10 cellular contexts compared by ENCODE assay signal in genomic region chr1:101200513-101200912, GRCh38. TPM values are rescaled to one million over a fixed set of nuclear protein-coding genes. Genes with fewer than 3 reads are reported as not detected.
DNase-seq lines count a peak whose midpoint lies in the region; ATAC-seq, FAIRE-seq and TF ChIP-seq lines count a peak whose summit lies in the region.
"Had no signal": no experiment of that assay in that cellular context is flagged by ENCODE, and none has a peak within 500 bp of the region (broad histone marks: within the 10 kb centered on the region; RNA-seq: fewer than 3 reads in every experiment).

No MANE protein-coding gene starts in this region.

- H2AFZ ChIP-seq in astrocyte (ENCODE audit: low read depth, low read length), result peak overlapping the region; percentile 63

- TF ChIP-seq CTCF in HFFc6 (IDR thresholded peaks at IDR 0.05), result no peak; the same call in 1 of the 2 replicates
- no peak for TF ChIP-seq CTCF in astrocyte (IDR thresholded peaks at IDR 0.05; ENCODE audit: insufficient read depth, low read depth, low read length)
- no peak for TF ChIP-seq CTCF in transverse colon (IDR thresholded peaks at IDR 0.05)

- peak overlapping the region; percentile 49 for H3K4me2 ChIP-seq in astrocyte (ENCODE audit: low read length)

- no peaks in the 10 kb centered on the region for H3K79me2 ChIP-seq in astrocyte (ENCODE audit: insufficient read depth, low read length)

- H3K27ac Mint-ChIP-seq in HFFc6 (peak overlapping the region; percentile 86), astrocyte (ENCODE audit: unreplicated experiment) (peak overlapping the region; percentile 84)

- peak; percentile 98 for FAIRE-seq in astrocyte (lab: Jason Lieb, UNC)

- H3K4me1 Mint-ChIP-seq in HFFc6 (ENCODE audit: low read depth), result peaks cover 65% of the 10 kb centered on the region
- H3K4me1 Mint-ChIP-seq in astrocyte (ENCODE audit: low read depth, unreplicated experiment), result peaks cover 27% of the 10 kb centered on the region

- H3K36me3 ChIP-seq in astrocyte (ENCODE audit: insufficient read depth, low read length) (no peaks in the 10 kb centered on the region), transverse colon (no peaks in the 10 kb centered on the region)
- H3K36me3 ChIP-seq: esophagus squamous epithelium had no signal

- H3K9ac ChIP-seq in astrocyte (ENCODE audit: low read length), result no peak overlapping the region

- intact Hi-C loops in transverse colon (cut with DNase I; ENCODE audit: low total_unique reads), result no loop called here

- no peaks in the 10 kb centered on the region for H3K27me3 Mint-ChIP-seq in HFFc6 (ENCODE audit: insufficient read depth)
- H3K27me3 Mint-ChIP-seq in astrocyte (ENCODE audit: low read depth, unreplicated experiment), result no peaks in the 10 kb centered on the region

- H4K20me1 ChIP-seq in astrocyte (ENCODE audit: insufficient read depth, low read length), result no peaks in the 10 kb centered on the region

- H3K36me3 Mint-ChIP-seq in HFFc6 (ENCODE audit: low read depth), result no peaks in the 10 kb centered on the region
- no peaks in the 10 kb centered on the region for H3K36me3 Mint-ChIP-seq in astrocyte (ENCODE audit: low read depth, unreplicated experiment)

- WGBS in transverse colon (ENCODE audit: low coverage in 1 of 2), 2 donors, result 80 to 81% methylated on average over 1 to 2 of the region's 2 CpGs

- no peak for ATAC-seq in HG03280 (IDR thresholded peaks at IDR 0.05; ENCODE audit: unreplicated experiment)

- no peak for TF ChIP-seq EP300 in transverse colon (IDR thresholded peaks at IDR 0.05; ENCODE audit: low read depth)

- in situ Hi-C loops in transverse colon (cut with MboI; ENCODE audit: low pct_ligation_motif_present in 1 of 4, low pct_unique_long_range_greater_than_20kb in 1 of 4, low sequenced_read_pairs in 3 of 4), result no loop called here

- no peaks in the 10 kb centered on the region for H3K9me3 ChIP-seq in astrocyte (ENCODE audit: insufficient read depth, low read depth, low read length)
- no peaks in the 10 kb centered on the region for H3K9me3 ChIP-seq in transverse colon
- H3K9me3 ChIP-seq: esophagus squamous epithelium had no signal

- H3K9me3 Mint-ChIP-seq in HFFc6 (no peaks in the 10 kb centered on the region), astrocyte (ENCODE audit: unreplicated experiment) (no peaks in the 10 kb centered on the region)

- H3K4me3 Mint-ChIP-seq in HFFc6 (peak overlapping the region; percentile 12), astrocyte (ENCODE audit: unreplicated experiment) (no peak overlapping the region)

- H3K4me3 ChIP-seq in astrocyte (ENCODE audit: insufficient read depth, low read depth, low read length) (no peak overlapping the region), transverse colon (no peak overlapping the region)
- H3K4me3 ChIP-seq: esophagus squamous epithelium had no signal

- DNase-seq in AG08396 (ENCODE audit: low spot score) (peak; percentile 87), HFFc6 (peak; percentile 89), astrocyte (ENCODE audit: low read depth) (peak; percentile 89), iPS-NIHi11 (ENCODE audit: low spot score) (peak; percentile 44), nucleus accumbens (lab: John Stamatoyannopoulos, UW) (no peak), transverse colon (no peak), cerebellar cortex (ENCODE audit: low spot score) (no peak)
- DNase-seq: activated effector memory CD4-positive, alpha-beta T cell treated with anti-CD3 and anti-CD28 coated beads, Interleukin-2, amount 50 U/mL, for 16 hours; esophagus squamous epithelium had no signal

- peak overlapping the region; percentile 51 for H3K27ac ChIP-seq in astrocyte (ENCODE audit: low read depth, low read length)
- no peak overlapping the region for H3K27ac ChIP-seq in transverse colon
- H3K27ac ChIP-seq: esophagus squamous epithelium had no signal

- TF ChIP-seq POLR2A in transverse colon (IDR thresholded peaks at IDR 0.05), result no peak

- peaks cover 18% of the 10 kb centered on the region for H3K4me1 ChIP-seq in astrocyte (ENCODE audit: insufficient read depth, low read length)
- no peaks in the 10 kb centered on the region for H3K4me1 ChIP-seq in transverse colon
- H3K4me1 ChIP-seq: esophagus squamous epithelium had no signal

- H3K27me3 ChIP-seq in astrocyte (ENCODE audit: insufficient read depth, low read length) (no peaks in the 10 kb centered on the region), transverse colon (no peaks in the 10 kb centered on the region)
- H3K27me3 ChIP-seq: esophagus squamous epithelium had no signal

RNA-seq across cellular contexts. Expression of gene S1PR1, which starts 36.3 kb away (rescaled TPM):
- 10 to 100 TPM in 2 of 6 experiments, 1 to 10 TPM in 4; 6.0 to 10.2 (median 8.9) TPM for total RNA-seq in HFFc6 (2021; fragmentation: NEBNext Ultra II Directional; extraction: Animal tissue kit (Norgen Biotek cat#: 25700))
- 10.6 and 14.4 TPM in 2 replicates for total RNA-seq in astrocyte
- 10 to 100 TPM in 2 of 4 donors, 1 to 10 TPM in 2; 5.6 to 58.1 (median 10.4) TPM for total RNA-seq in transverse colon

Comparison
In these comparisons a context has a peak if more than half of its experiments do, and no peak if none do; other contexts are left out.
1. DNase-seq: peak in AG08396 (single experiment), HFFc6 (single experiment), astrocyte (single experiment) and iPS-NIHi11 (single experiment); none in nucleus accumbens (0 of 56), transverse colon (single experiment) and cerebellar cortex (single experiment).